1 cellular context compared by ENCODE assay signal in genomic region chrX:49043220-49043986, GRCh38.
TF ChIP-seq lines count a peak whose summit lies in the region.

Gene TFE3 (minus strand): TSS chrX:49043357. CDS start chrX:49043226, 131 bp downstream.

TF ChIP-seq in GM12878, 131 proteins besides CTCF, POLR2A, EP300 and RAD21 (continued from another document):
- TF ChIP-seq ZBTB4 (CRISPR knock-in tag; IDR thresholded peaks at IDR 0.05) (no peak), BCLAF1 (IDR thresholded peaks at IDR 0.05) (no peak), KDM1A (IDR thresholded peaks at IDR 0.05; ENCODE audit: borderline replicate concordance) (no peak), HDGF (IDR thresholded peaks at IDR 0.05) (peak; percentile 79; the same call in 1 of the 2 replicates), RFX5 (IDR thresholded peaks at IDR 0.05; ENCODE audit: low read depth, low read length) (no peak), ETV6 (conservative IDR thresholded peaks at IDR 0.05 in 1 of 2, IDR thresholded peaks at IDR 0.05 in 1 of 2; ENCODE audit: borderline replicate concordance in 1 of 2, low read depth in 1 of 2) (no peak), E4F1 (IDR thresholded peaks at IDR 0.05; ENCODE audit: borderline replicate concordance, partially characterized antibody) (no peak), RAD51 (IDR thresholded peaks at IDR 0.05) (no peak), GATAD2B (conservative IDR thresholded peaks at IDR 0.05; ENCODE audit: low read depth) (no peak), IRF5 (IDR thresholded peaks at IDR 0.05; ENCODE audit: borderline replicate concordance) (no peak)
- TF ChIP-seq, protein P1, sequence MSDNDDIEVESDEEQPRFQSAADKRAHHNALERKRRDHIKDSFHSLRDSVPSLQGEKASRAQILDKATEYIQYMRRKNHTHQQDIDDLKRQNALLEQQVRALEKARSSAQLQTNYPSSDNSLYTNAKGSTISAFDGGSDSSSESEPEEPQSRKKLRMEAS (IDR thresholded peaks at IDR 0.05; ENCODE audit: low read depth, low read length) = no peak
